ENCODE assay signal across 10 cellular contexts in the genomic region with DNA sequence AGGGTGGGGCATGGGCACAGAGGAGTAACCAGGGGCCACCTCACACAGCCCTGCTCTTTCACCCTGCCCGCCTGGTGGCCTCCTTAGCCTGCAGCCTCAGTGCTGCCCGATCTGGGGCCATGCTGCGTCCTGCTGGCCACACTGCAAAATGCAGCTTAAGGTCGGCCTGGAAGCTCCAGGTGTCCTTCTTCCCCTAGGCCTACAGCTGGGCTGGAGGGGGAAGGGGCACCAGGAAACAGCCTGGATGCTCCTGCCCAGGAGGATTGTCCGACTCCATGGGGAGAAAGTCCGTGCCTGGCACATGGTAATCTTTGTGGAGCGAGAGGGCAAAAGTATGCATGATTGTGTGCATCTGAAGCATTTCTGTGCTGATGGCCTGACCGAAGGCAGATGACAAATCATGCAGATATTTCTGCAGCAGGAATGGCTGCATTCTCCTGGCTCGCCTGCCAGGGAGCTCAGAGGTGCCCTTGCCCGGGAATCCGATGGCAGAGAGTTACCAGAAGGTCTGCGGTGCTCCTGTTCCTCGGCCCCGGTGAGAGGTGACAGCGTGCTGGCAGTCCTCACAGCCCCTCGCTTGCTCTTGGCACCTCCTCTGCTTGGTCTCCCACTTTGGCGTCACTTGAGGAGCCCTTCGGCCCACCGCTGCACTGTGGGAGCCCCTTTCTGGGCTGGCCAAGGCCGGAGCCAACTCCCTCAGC. TPM values are rescaled to one million over a fixed set of nuclear protein-coding genes. Genes with fewer than 3 reads are reported as not detected.
DNase-seq lines count a peak whose midpoint lies in the region; ATAC-seq and TF ChIP-seq lines count a peak whose summit lies in the region.
"Had no signal": no experiment of that assay in that cellular context is flagged by ENCODE, and none has a peak within 500 bp of the region (broad histone marks: within the 10 kb centered on the region; RNA-seq: fewer than 3 reads in every experiment).

No MANE protein-coding gene starts in this region.

- no peaks in the 10 kb centered on the region for H3K27me3 Mint-ChIP-seq in Calu3 (ENCODE audit: unreplicated experiment)

- H3K9me3 Mint-ChIP-seq in Calu3 (ENCODE audit: low read depth, unreplicated experiment): no peaks in the 10 kb centered on the region

- no peaks in the 10 kb centered on the region for H3K36me3 Mint-ChIP-seq in Calu3 (ENCODE audit: insufficient read depth, unreplicated experiment)

- H3K27ac Mint-ChIP-seq in Calu3 (ENCODE audit: unreplicated experiment): no peak overlapping the region

- no peak overlapping the region for H3K4me3 ChIP-seq in WI38 (ENCODE audit: low read depth, low read length)
- H3K4me3 ChIP-seq: SJSA1 had no signal

- peaks cover 8% of the 10 kb centered on the region for H3K4me1 Mint-ChIP-seq in Calu3 (ENCODE audit: low read depth, unreplicated experiment)

- ATAC-seq in HG03095 (IDR thresholded peaks at IDR 0.05; ENCODE audit: unreplicated experiment) (no peak), HG02588 (IDR thresholded peaks at IDR 0.05; ENCODE audit: unreplicated experiment) (no peak)

- TF ChIP-seq CTCF in Calu3 (IDR thresholded peaks at IDR 0.05; ENCODE audit: unreplicated experiment) (peak; percentile 60), WI38 (IDR thresholded peaks at IDR 0.05; ENCODE audit: low read depth, low read length) (peak; percentile 46)

- intact Hi-C loops in Calu3 (cut with micrococcal nuclease; ENCODE audit: unreplicated experiment): no loop called here

- CTCF ChIA-PET in Calu3 (lab: Charles Lee): interaction anchor here (0.6 to 1.1 kb wide), 5 partner anchors 15 to 461 kb away, joined by 3 to 4 read pairs (median 4); no protein-coding TSS in a partner anchor

- DNase-seq in Calu3: peak; percentile 73
- peak; percentile 53 for DNase-seq in HK-2 (ENCODE audit: unreplicated experiment)
- peak; percentile 79 for DNase-seq in iPS-NIHi7 (ENCODE audit: extremely low spot score)
- no peak for DNase-seq in NCI-H446 (lab: John Stamatoyannopoulos, UW)
- DNase-seq in NOMO-1 treated with DMSO at 0.1 percent for 48 hours (lab: John Stamatoyannopoulos, UW; ENCODE audit: unreplicated experiment): no peak

- BruUV-seq in Calu3 (replicated peaks; lab: Mats Ljungman, UMichigan): no TSS peak

- H3K4me3 Mint-ChIP-seq in Calu3 (ENCODE audit: low read depth, unreplicated experiment): no peak overlapping the region

RNA-seq across cellular contexts. Expression of a gene that starts 12.8 kb away (rescaled TPM):
- not detected in 2 replicates for total RNA-seq in Calu3 (2022)
- total RNA-seq: lower leg skin had no signal

RNA-seq across cellular contexts. Expression of a gene that starts 40.9 kb away (rescaled TPM):
- not detected in 2 replicates for total RNA-seq in Calu3 (2022)
- total RNA-seq: lower leg skin had no signal

Comparison
In these comparisons a context has a peak if more than half of its experiments do, and no peak if none do; other contexts are left out.
1. DNase-seq: peak in Calu3 (single experiment), HK-2 (single experiment) and iPS-NIHi7 (single experiment); none in NCI-H446 (0 of 2) and NOMO-1 treated with DMSO at 0.1 percent for 48 hours (single experiment).